In the genomic region with DNA sequence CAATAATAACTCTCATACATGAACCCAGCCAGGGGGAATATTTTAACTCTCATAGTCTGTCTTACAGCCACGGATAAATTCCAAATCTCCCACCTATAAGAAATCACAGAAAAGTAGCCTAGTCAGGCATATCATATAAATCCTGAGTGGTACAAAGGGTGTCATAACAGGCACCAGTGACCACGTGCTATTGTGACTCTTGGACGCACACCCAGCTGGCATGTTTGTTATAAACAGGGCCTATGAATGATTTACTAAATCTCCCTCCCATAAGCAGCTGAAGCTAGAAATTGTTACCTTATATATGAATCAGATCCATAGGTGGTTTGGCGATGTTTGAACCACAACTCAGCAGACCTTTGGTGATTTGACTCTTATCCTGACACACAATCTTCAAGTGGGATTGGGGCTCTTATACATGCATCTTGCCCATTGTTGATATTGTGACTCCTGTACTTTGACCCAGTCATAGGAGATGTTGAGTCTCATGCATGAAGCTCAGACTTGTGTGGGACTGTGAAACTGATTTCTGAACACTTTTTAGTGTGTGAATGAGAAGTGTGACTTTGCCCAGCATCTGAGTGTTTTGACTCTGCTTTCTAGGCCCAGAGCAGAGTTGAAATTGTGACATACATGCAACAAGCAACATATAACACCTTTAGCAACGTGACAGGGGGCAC, we compare ENCODE assay signal across 2 cellular contexts. TPM values are rescaled to one million over a fixed set of nuclear protein-coding genes. Genes with fewer than 3 reads are reported as not detected.
"Had no signal": no experiment of that assay in that cellular context is flagged by ENCODE, and none has a peak within 500 bp of the region (broad histone marks: within the 10 kb centered on the region; RNA-seq: fewer than 3 reads in every experiment).

No MANE protein-coding gene starts in this region.

RNA-seq across cellular contexts. Expression of a gene that starts 12.9 kb away (rescaled TPM):
- total RNA-seq: G401, GM12878 had no signal
